Comparison of ENCODE assay signal across 21 cellular contexts in the genomic region with DNA sequence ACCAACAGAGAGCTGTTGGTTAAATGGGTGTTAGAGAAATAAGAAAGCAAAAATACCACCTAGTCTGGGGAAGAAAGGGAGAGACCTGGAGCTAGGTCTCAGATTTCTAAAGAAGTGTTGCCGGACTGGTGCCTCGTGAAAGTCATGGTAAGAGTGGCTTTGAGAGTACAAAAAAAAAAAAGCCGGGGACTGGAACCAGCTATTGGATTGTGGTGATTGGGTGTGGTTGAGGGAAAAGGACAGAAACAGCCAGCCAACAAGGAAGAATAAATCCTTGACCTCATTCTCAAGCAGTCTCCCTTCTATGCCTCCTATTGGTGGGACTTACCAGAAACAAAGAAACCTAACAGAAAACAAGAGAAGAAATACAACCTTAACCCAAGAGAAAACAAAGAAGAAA.
"Had no signal": no experiment of that assay in that cellular context is flagged by ENCODE, and none has a peak within 500 bp of the region (broad histone marks: within the 10 kb centered on the region; RNA-seq: fewer than 3 reads in every experiment).

No MANE protein-coding gene starts in this region.

- H3K27me3 ChIP-seq: adrenal gland, esophagus muscularis mucosa, gastroesophageal sphincter, heart left ventricle, right atrium auricular region, tibial artery had no signal

- H3K27ac ChIP-seq: adrenal gland, esophagus muscularis mucosa, gastroesophageal sphincter, heart left ventricle, right atrium auricular region, tibial artery, WERI-Rb-1 had no signal

- H3K36me3 Mint-ChIP-seq: activated naive CD4-positive, alpha-beta T cell treated with anti-CD3 and anti-CD28 coated beads, Interleukin-2, amount 50 U/mL, for 72 hours; natural killer cell had no signal

- ATAC-seq: activated naive CD4-positive, alpha-beta T cell treated with anti-CD3 and anti-CD28 coated beads, Interleukin-2, amount 50 U/mL, for 72 hours; gastroesophageal sphincter; heart left ventricle; natural killer cell; stimulated activated naive CD8-positive, alpha-beta T cell treated with anti-CD3 and anti-CD28 coated beads, Interleukin-15, Interleukin-2, amounts not matched to agents 100 U/mL and 50 U/mL, for 24 hours had no signal

- H3K4me1 ChIP-seq: adrenal gland, esophagus muscularis mucosa, gastroesophageal sphincter, heart left ventricle had no signal

- H3K4me3 Mint-ChIP-seq: dendritic cell treated with granulocyte-macrophage colony-stimulating factor and Interleukin-4, amounts not matched to agents 40 ng/mL and 50 ng/mL, for 4 days; natural killer cell had no signal

- H3K27me3 Mint-ChIP-seq: dendritic cell treated with granulocyte-macrophage colony-stimulating factor and Interleukin-4, amounts not matched to agents 40 ng/mL and 50 ng/mL, for 4 days; progenitor cell of endocrine pancreas had no signal

- H3K9me3 ChIP-seq: esophagus muscularis mucosa, gastroesophageal sphincter, tibial artery had no signal

- H3K4me1 Mint-ChIP-seq: natural killer cell had no signal

- H3K36me3 ChIP-seq: adrenal gland, esophagus muscularis mucosa, gastroesophageal sphincter, heart left ventricle, right atrium auricular region, tibial artery, WERI-Rb-1 had no signal

- H3K4me3 ChIP-seq: adrenal gland, esophagus muscularis mucosa, gastroesophageal sphincter, heart left ventricle, right atrium auricular region, tibial artery had no signal

- DNase-seq: activated CD4-positive, alpha-beta T cell treated with anti-CD3 and anti-CD28 coated beads, Interleukin-2, amount 50 U/mL, for 4 hours; activated gamma-delta T cell; adrenal gland; effector CD8-positive, alpha-beta T cell; heart left ventricle; mesenchymal stem cell; natural killer cell; nucleus accumbens; stimulated activated CD4-positive, alpha-beta T cell treated with anti-CD3 and anti-CD28 coated beads, Interleukin-2, amount 100 ng/mL, for 24 hours; stimulated activated naive CD8-positive, alpha-beta T cell treated with anti-CD3 and anti-CD28 coated beads, Interleukin-15, Interleukin-2, amounts not matched to agents 100 U/mL and 50 U/mL, for 24 hours; substantia nigra; T-helper 1 cell; T1000; tibial artery; WERI-Rb-1 had no signal

- H3K9me3 Mint-ChIP-seq: activated naive CD4-positive, alpha-beta T cell treated with anti-CD3 and anti-CD28 coated beads, Interleukin-2, amount 50 U/mL, for 72 hours; natural killer cell had no signal

- H3K27ac Mint-ChIP-seq: activated naive CD4-positive, alpha-beta T cell treated with anti-CD3 and anti-CD28 coated beads, Interleukin-2, amount 50 U/mL, for 72 hours; dendritic cell treated with granulocyte-macrophage colony-stimulating factor and Interleukin-4, amounts not matched to agents 40 ng/mL and 50 ng/mL, for 4 days; natural killer cell; progenitor cell of endocrine pancreas had no signal
